Comparison of ENCODE assay signal across 9 cellular contexts in genomic region chrX:110871839-110872238, GRCh38.
"Had no signal": no experiment of that assay in that cellular context is flagged by ENCODE, and none has a peak within 500 bp of the region (broad histone marks: within the 10 kb centered on the region; RNA-seq: fewer than 3 reads in every experiment).

No MANE protein-coding gene starts in this region.

- H2AFZ ChIP-seq: GM23338 had no signal

- ATAC-seq: GM23338, HCT116, K562 had no signal

- H3K4me3 ChIP-seq: GM23338, HAP-1, K562 had no signal

- H3K4me2 ChIP-seq: GM23338 had no signal

- FAIRE-seq: HTR-8/SVneo, K562 had no signal

- H3K36me3 ChIP-seq: HAP-1 had no signal

- DNase-seq: H7, HFFc6, IMR-90, KG1 had no signal

- H3K4me1 ChIP-seq: HAP-1 had no signal

- H3K9me3 ChIP-seq: HAP-1 had no signal
